ENCODE assay signal across 13 cellular contexts in genomic region chr2:138475394-138475793, GRCh38. TPM values are rescaled to one million over a fixed set of nuclear protein-coding genes. Genes with fewer than 3 reads are reported as not detected.
DNase-seq lines count a peak whose midpoint lies in the region; ATAC-seq and TF ChIP-seq lines count a peak whose summit lies in the region.
"Had no signal": no experiment of that assay in that cellular context is flagged by ENCODE, and none has a peak within 500 bp of the region (broad histone marks: within the 10 kb centered on the region; RNA-seq: fewer than 3 reads in every experiment).

No MANE protein-coding gene starts in this region.

- H3K36me3 Mint-ChIP-seq in immature natural killer cell = no peaks in the 10 kb centered on the region
- H3K36me3 Mint-ChIP-seq: activated naive CD4-positive, alpha-beta T cell treated with anti-CD3 and anti-CD28 coated beads, Interleukin-2, amount 50 U/mL, for 24 hours had no signal

- ATAC-seq in GM19397 (IDR thresholded peaks at IDR 0.05; ENCODE audit: unreplicated experiment) (peak; percentile 89), HG03025 (IDR thresholded peaks at IDR 0.05; ENCODE audit: low FRiP score, unreplicated experiment) (peak; percentile 92), gastroesophageal sphincter (no peak)
- ATAC-seq: mucosa of descending colon had no signal

- H3K4me1 ChIP-seq in DOHH2 (ENCODE audit: control insufficient read depth, low read length) (peaks cover 7% of the 10 kb centered on the region), gastroesophageal sphincter (no peaks in the 10 kb centered on the region)

- DNase-seq in OCI-M1 (lab: John Stamatoyannopoulos, UW) (peak; percentile 54), immature natural killer cell (no peak), NCI-H2227 (lab: John Stamatoyannopoulos, UW; ENCODE audit: unreplicated experiment) (no peak), SHP77 treated with DMSO at 0.1 percent for 48 hours (lab: John Stamatoyannopoulos, UW) (no peak)
- DNase-seq: mucosa of descending colon; NCI-H187 treated with DMSO at 0.1 percent for 48 hours; stimulated activated CD4-positive, alpha-beta T cell treated with anti-CD3 and anti-CD28 coated beads, Interleukin-4, amount 100 ng/mL, for 24 hours; T-helper 2 cell had no signal

- TF ChIP-seq CTCF in DOHH2 (IDR thresholded peaks at IDR 0.05; ENCODE audit: low read depth, low read length, poor library complexity, severe bottlenecking) (no peak), gastroesophageal sphincter (IDR thresholded peaks at IDR 0.05) (no peak)

- no peaks in the 10 kb centered on the region for H3K36me3 ChIP-seq in DOHH2 (ENCODE audit: control insufficient read depth, low read length)
- no peaks in the 10 kb centered on the region for H3K36me3 ChIP-seq in gastroesophageal sphincter

- no peaks in the 10 kb centered on the region for H3F3A ChIP-seq in DOHH2 (ENCODE audit: control insufficient read depth, insufficient read depth)

- no peak for TF ChIP-seq EP300 in gastroesophageal sphincter (IDR thresholded peaks at IDR 0.05)

- no peak overlapping the region for H3K4me3 Mint-ChIP-seq in immature natural killer cell
- H3K4me3 Mint-ChIP-seq: activated naive CD4-positive, alpha-beta T cell treated with anti-CD3 and anti-CD28 coated beads, Interleukin-2, amount 50 U/mL, for 24 hours had no signal

- 68 to 82% methylated on average over 4 of the region's 4 CpGs for WGBS in gastroesophageal sphincter (ENCODE audit: low coverage in 1 of 2), 2 donors

- no peaks in the 10 kb centered on the region for H3K4me1 Mint-ChIP-seq in immature natural killer cell
- H3K4me1 Mint-ChIP-seq: activated naive CD4-positive, alpha-beta T cell treated with anti-CD3 and anti-CD28 coated beads, Interleukin-2, amount 50 U/mL, for 24 hours had no signal

- peak overlapping the region; percentile 11; the same call in 1 of the 2 replicates for H3K4me2 ChIP-seq in DOHH2 (ENCODE audit: low read length)

- no peaks in the 10 kb centered on the region for H3K9me3 Mint-ChIP-seq in immature natural killer cell
- H3K9me3 Mint-ChIP-seq: activated naive CD4-positive, alpha-beta T cell treated with anti-CD3 and anti-CD28 coated beads, Interleukin-2, amount 50 U/mL, for 24 hours had no signal

- H3K27ac Mint-ChIP-seq in immature natural killer cell = no peak overlapping the region
- H3K27ac Mint-ChIP-seq: activated naive CD4-positive, alpha-beta T cell treated with anti-CD3 and anti-CD28 coated beads, Interleukin-2, amount 50 U/mL, for 24 hours had no signal

- H3K27me3 ChIP-seq in DOHH2 (ENCODE audit: control insufficient read depth, low read length) (no peaks in the 10 kb centered on the region), gastroesophageal sphincter (no peaks in the 10 kb centered on the region)

- H4K20me1 ChIP-seq in DOHH2 (ENCODE audit: control insufficient read depth, insufficient read depth, low read depth, low read length) = no peaks in the 10 kb centered on the region

- H3K9me3 ChIP-seq in DOHH2 (ENCODE audit: control insufficient read depth, insufficient read depth, low read length) (no peaks in the 10 kb centered on the region), gastroesophageal sphincter (no peaks in the 10 kb centered on the region)
- H3K9me3 ChIP-seq: mucosa of descending colon had no signal

- peaks cover 0 to 7% (median 0%) of the 10 kb centered on the region in 3 donors for H3K27me3 Mint-ChIP-seq in immature natural killer cell (ENCODE audit: low read depth in 3 of 3)
- H3K27me3 Mint-ChIP-seq: activated naive CD4-positive, alpha-beta T cell treated with anti-CD3 and anti-CD28 coated beads, Interleukin-2, amount 50 U/mL, for 24 hours had no signal

- no peaks in the 10 kb centered on the region for H3K79me2 ChIP-seq in DOHH2 (ENCODE audit: control insufficient read depth, low read length)

- TF ChIP-seq POLR2A in gastroesophageal sphincter (IDR thresholded peaks at IDR 0.05) = no peak

- H3K27ac ChIP-seq in DOHH2 (ENCODE audit: low read depth, low read length) (no peak overlapping the region), gastroesophageal sphincter (no peak overlapping the region)

- H3K4me3 ChIP-seq in DOHH2 (ENCODE audit: low read length) (no peak overlapping the region), gastroesophageal sphincter (no peak overlapping the region)
- H3K4me3 ChIP-seq: mucosa of descending colon had no signal

- H3K9me2 ChIP-seq in DOHH2 (replicated peaks; ENCODE audit: control insufficient read depth, low read length) = no peaks in the 10 kb centered on the region

RNA-seq across cellular contexts. Expression of gene SPOPL, which starts 26.2 kb away (rescaled TPM):
- 1 to 10 TPM; 2.4 to 3.3 (median 2.6) TPM for polyA plus RNA-seq in immature natural killer cell
- 10 to 100 TPM; 32.7 to 51.8 (median 39.4) TPM for total RNA-seq in gastroesophageal sphincter
